In genomic region chr11:118715837-118716260, GRCh38 we compare ENCODE assay signal across 2 cellular contexts.
TF ChIP-seq lines count a peak whose summit lies in the region.

No MANE protein-coding gene starts in this region.

TF ChIP-seq in SK-N-SH, 30 proteins besides CTCF, POLR2A, EP300 and RAD21 (continued from another document):
- TF ChIP-seq, protein P1, sequence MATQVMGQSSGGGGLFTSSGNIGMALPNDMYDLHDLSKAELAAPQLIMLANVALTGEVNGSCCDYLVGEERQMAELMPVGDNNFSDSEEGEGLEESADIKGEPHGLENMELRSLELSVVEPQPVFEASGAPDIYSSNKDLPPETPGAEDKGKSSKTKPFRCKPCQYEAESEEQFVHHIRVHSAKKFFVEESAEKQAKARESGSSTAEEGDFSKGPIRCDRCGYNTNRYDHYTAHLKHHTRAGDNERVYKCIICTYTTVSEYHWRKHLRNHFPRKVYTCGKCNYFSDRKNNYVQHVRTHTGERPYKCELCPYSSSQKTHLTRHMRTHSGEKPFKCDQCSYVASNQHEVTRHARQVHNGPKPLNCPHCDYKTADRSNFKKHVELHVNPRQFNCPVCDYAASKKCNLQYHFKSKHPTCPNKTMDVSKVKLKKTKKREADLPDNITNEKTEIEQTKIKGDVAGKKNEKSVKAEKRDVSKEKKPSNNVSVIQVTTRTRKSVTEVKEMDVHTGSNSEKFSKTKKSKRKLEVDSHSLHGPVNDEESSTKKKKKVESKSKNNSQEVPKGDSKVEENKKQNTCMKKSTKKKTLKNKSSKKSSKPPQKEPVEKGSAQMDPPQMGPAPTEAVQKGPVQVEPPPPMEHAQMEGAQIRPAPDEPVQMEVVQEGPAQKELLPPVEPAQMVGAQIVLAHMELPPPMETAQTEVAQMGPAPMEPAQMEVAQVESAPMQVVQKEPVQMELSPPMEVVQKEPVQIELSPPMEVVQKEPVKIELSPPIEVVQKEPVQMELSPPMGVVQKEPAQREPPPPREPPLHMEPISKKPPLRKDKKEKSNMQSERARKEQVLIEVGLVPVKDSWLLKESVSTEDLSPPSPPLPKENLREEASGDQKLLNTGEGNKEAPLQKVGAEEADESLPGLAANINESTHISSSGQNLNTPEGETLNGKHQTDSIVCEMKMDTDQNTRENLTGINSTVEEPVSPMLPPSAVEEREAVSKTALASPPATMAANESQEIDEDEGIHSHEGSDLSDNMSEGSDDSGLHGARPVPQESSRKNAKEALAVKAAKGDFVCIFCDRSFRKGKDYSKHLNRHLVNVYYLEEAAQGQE (IDR thresholded peaks at IDR 0.05; ENCODE audit: low read depth, low read length): no peak
- TF ChIP-seq, protein P2, sequence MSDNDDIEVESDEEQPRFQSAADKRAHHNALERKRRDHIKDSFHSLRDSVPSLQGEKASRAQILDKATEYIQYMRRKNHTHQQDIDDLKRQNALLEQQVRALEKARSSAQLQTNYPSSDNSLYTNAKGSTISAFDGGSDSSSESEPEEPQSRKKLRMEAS (IDR thresholded peaks at IDR 0.05; ENCODE audit: low read depth): no peak
- TF ChIP-seq TEAD4 (IDR thresholded peaks at IDR 0.05; ENCODE audit: borderline replicate concordance, insufficient read depth): no peak
- TF ChIP-seq FOSL2 (IDR thresholded peaks at IDR 0.05; ENCODE audit: borderline replicate concordance, low read depth): no peak
- TF ChIP-seq YY1 (IDR thresholded peaks at IDR 0.05; ENCODE audit: low read depth): no peak
- TF ChIP-seq, protein P3, sequence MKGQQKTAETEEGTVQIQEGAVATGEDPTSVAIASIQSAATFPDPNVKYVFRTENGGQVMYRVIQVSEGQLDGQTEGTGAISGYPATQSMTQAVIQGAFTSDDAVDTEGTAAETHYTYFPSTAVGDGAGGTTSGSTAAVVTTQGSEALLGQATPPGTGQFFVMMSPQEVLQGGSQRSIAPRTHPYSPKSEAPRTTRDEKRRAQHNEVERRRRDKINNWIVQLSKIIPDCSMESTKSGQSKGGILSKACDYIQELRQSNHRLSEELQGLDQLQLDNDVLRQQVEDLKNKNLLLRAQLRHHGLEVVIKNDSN (IDR thresholded peaks at IDR 0.05; ENCODE audit: borderline replicate concordance, low read depth): no peak
- TF ChIP-seq USF2 (IDR thresholded peaks at IDR 0.05; ENCODE audit: borderline replicate concordance, low read depth, low read length): no peak
- no peak for TF ChIP-seq FOXJ3 (CRISPR knock-in tag; IDR thresholded peaks at IDR 0.05)
- no peak for TF ChIP-seq POLR2AphosphoS5 (IDR thresholded peaks at IDR 0.05; ENCODE audit: low read depth, low read length)
- no peak for TF ChIP-seq MXI1 (IDR thresholded peaks at IDR 0.05; ENCODE audit: low read depth, low read length)

TF ChIP-seq in SK-N-SH treated with all-trans-retinoic acid at 6 μM for 48 hours, 23 proteins besides CTCF, POLR2A, EP300 and RAD21 (continued from another document):
- TF ChIP-seq, protein P4, sequence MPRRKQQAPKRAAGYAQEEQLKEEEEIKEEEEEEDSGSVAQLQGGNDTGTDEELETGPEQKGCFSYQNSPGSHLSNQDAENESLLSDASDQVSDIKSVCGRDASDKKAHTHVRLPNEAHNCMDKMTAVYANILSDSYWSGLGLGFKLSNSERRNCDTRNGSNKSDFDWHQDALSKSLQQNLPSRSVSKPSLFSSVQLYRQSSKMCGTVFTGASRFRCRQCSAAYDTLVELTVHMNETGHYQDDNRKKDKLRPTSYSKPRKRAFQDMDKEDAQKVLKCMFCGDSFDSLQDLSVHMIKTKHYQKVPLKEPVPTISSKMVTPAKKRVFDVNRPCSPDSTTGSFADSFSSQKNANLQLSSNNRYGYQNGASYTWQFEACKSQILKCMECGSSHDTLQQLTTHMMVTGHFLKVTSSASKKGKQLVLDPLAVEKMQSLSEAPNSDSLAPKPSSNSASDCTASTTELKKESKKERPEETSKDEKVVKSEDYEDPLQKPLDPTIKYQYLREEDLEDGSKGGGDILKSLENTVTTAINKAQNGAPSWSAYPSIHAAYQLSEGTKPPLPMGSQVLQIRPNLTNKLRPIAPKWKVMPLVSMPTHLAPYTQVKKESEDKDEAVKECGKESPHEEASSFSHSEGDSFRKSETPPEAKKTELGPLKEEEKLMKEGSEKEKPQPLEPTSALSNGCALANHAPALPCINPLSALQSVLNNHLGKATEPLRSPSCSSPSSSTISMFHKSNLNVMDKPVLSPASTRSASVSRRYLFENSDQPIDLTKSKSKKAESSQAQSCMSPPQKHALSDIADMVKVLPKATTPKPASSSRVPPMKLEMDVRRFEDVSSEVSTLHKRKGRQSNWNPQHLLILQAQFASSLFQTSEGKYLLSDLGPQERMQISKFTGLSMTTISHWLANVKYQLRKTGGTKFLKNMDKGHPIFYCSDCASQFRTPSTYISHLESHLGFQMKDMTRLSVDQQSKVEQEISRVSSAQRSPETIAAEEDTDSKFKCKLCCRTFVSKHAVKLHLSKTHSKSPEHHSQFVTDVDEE (CRISPR knock-in tag; IDR thresholded peaks at IDR 0.05): no peak
- TF ChIP-seq ISL1 (CRISPR knock-in tag; IDR thresholded peaks at IDR 0.05) (no peak), POU6F1 (CRISPR knock-in tag; IDR thresholded peaks at IDR 0.05; ENCODE audit: borderline replicate concordance, low read depth) (no peak), ZFP30 (CRISPR knock-in tag; IDR thresholded peaks at IDR 0.05) (no peak), OSR1 (CRISPR knock-in tag; IDR thresholded peaks at IDR 0.05) (no peak)
